32 cellular contexts compared by ENCODE assay signal in the genomic region with DNA sequence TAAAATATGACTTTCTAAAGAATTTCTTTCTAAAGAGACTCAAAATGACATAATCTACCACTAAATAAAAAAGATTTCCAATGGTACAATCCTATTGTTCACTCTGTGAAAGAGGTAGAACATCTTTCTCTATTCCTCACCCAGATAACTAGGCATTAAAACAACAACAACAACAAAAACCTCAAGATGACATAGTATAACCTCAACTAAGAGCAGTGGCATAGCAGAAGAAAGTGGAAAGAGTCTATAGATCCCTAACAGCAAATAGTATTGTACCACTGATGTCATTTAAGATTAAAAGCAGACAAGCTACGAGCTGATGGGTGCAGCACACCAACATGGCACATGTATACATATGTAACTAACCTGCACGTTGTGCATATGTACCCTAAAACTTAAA.
"Had no signal": no experiment of that assay in that cellular context is flagged by ENCODE, and none has a peak within 500 bp of the region (broad histone marks: within the 10 kb centered on the region; RNA-seq: fewer than 3 reads in every experiment).

No MANE protein-coding gene starts in this region.

- H3K9ac ChIP-seq: KMS-11 had no signal

- DNase-seq: activated CD4-positive, alpha-beta T cell treated with anti-CD3 and anti-CD28 coated beads, Interleukin-2, amount 50 U/mL, for 4 hours; activated CD8-positive, alpha-beta memory T cell treated with anti-CD3 and anti-CD28 coated beads, Interleukin-2, amount 50 U/mL, for 4 hours; activated effector memory CD4-positive, alpha-beta T cell treated with anti-CD3 and anti-CD28 coated beads, Interleukin-2, amount 50 U/mL, for 16 hours; activated naive CD4-positive, alpha-beta T cell; activated naive CD8-positive, alpha-beta T cell treated with anti-CD3 and anti-CD28 coated beads, Interleukin-2, amount 50 U/mL, for 24 hours; activated T-cell treated with anti-CD3 and anti-CD28 coated beads, Interleukin-2, amount 50 U/mL, for 72 hours; anterior cingulate cortex; caudate nucleus; cerebellar nuclear complex; MM.1S; MV-4-11; NCI-H1092; NCI-H1436 treated with DMSO at 0.1 percent for 48 hours; NCI-H1694 treated with DMSO at 0.1 percent for 48 hours; NCI-H2029; NCI-H2107; NCI-H2171; NCI-H510A; NCI-H526; NCI-H748 treated with DMSO at 0.1 percent for 48 hours; NK-92 treated with Interleukin-12 subunit alpha and Interleukin-12 subunit beta, amount 100 ng/mL, for 24 hours; PC-3; SIG-M5; T-helper 1 cell had no signal

- H3K9me3 Mint-ChIP-seq: activated CD4-positive, alpha-beta T cell treated with anti-CD3 and anti-CD28 coated beads, Interleukin-2, amount 10 ng/mL, durations not matched to agents 24 days and 14 days; activated naive CD4-positive, alpha-beta T cell treated with anti-CD3 and anti-CD28 coated beads, Interleukin-2, amount 50 U/mL, for 72 hours; activated naive CD8-positive, alpha-beta T cell treated with anti-CD3 and anti-CD28 coated beads, Interleukin-2, amount 50 U/mL, for 24 hours; activated T-cell treated with anti-CD3 and anti-CD28 coated beads, Interleukin-2, amount 50 U/mL, for 72 hours; activated T-helper 17 cell treated with anti-CD3 and anti-CD28 coated beads, Interleukin-2, amount 50 U/mL, for 72 hours; brain had no signal

- H3K27ac Mint-ChIP-seq: activated CD4-positive, alpha-beta T cell treated with anti-CD3 and anti-CD28 coated beads, Interleukin-2, amount 10 ng/mL, durations not matched to agents 24 days and 14 days; activated naive CD8-positive, alpha-beta T cell treated with anti-CD3 and anti-CD28 coated beads, Interleukin-2, amount 50 U/mL, for 24 hours; activated T-cell treated with anti-CD3 and anti-CD28 coated beads, Interleukin-2, amount 50 U/mL, for 72 hours; activated T-helper 17 cell treated with anti-CD3 and anti-CD28 coated beads, Interleukin-2, amount 50 U/mL, for 72 hours; brain had no signal

- ATAC-seq: activated naive CD4-positive, alpha-beta T cell treated with anti-CD3 and anti-CD28 coated beads, Interleukin-2, amount 50 U/mL, for 72 hours; activated naive CD8-positive, alpha-beta T cell treated with anti-CD3 and anti-CD28 coated beads, Interleukin-2, amount 50 U/mL, for 24 hours; activated T-cell treated with anti-CD3 and anti-CD28 coated beads, Interleukin-2, amount 50 U/mL, for 72 hours; activated T-helper 17 cell treated with anti-CD3 and anti-CD28 coated beads, Interleukin-2, amount 50 U/mL, for 72 hours; PC-3; Right ventricle myocardium inferior; SK-N-SH treated with all-trans-retinoic acid at 6 μM for 48 hours had no signal

- H3K4me3 Mint-ChIP-seq: activated CD4-positive, alpha-beta T cell treated with anti-CD3 and anti-CD28 coated beads, Interleukin-2, amount 10 ng/mL, durations not matched to agents 24 days and 14 days; activated naive CD8-positive, alpha-beta T cell treated with anti-CD3 and anti-CD28 coated beads, Interleukin-2, amount 50 U/mL, for 24 hours; activated T-cell treated with anti-CD3 and anti-CD28 coated beads, Interleukin-2, amount 50 U/mL, for 72 hours; activated T-helper 17 cell treated with anti-CD3 and anti-CD28 coated beads, Interleukin-2, amount 50 U/mL, for 72 hours; brain had no signal

- H3K27me3 Mint-ChIP-seq: activated CD4-positive, alpha-beta T cell treated with anti-CD3 and anti-CD28 coated beads, Interleukin-2, amount 10 ng/mL, durations not matched to agents 24 days and 14 days; activated naive CD8-positive, alpha-beta T cell treated with anti-CD3 and anti-CD28 coated beads, Interleukin-2, amount 50 U/mL, for 24 hours; activated T-helper 17 cell treated with anti-CD3 and anti-CD28 coated beads, Interleukin-2, amount 50 U/mL, for 72 hours; brain had no signal

- H3K27ac ChIP-seq: KMS-11, RWPE1 had no signal
